22 cellular contexts compared by ENCODE assay signal in genomic region chr9:123359106-123359505, GRCh38. TPM values are rescaled to one million over a fixed set of nuclear protein-coding genes. Genes with fewer than 3 reads are reported as not detected.
A peak's percentile ranks its signal among the peaks of the same experiment; 100 is the strongest.
DNase-seq lines count a peak whose midpoint lies in the region; ATAC-seq and TF ChIP-seq lines count a peak whose summit lies in the region.
"Had no signal": no experiment of that assay in that cellular context is flagged by ENCODE, and none has a peak within 500 bp of the region (broad histone marks: within the 10 kb centered on the region; RNA-seq: fewer than 3 reads in every experiment).

No MANE protein-coding gene starts in this region.

- H3K4me1 Mint-ChIP-seq in nephron: peaks cover 40% of the 10 kb centered on the region

- no peak overlapping the region for H3K4me3 ChIP-seq in BLaER1 treated with 17β-estradiol and CSF1 and Interleukin-3, amounts not matched to agents 10 nM and 100 nM
- H3K4me3 ChIP-seq in PC-9 (no peak overlapping the region), psoas muscle (no peak overlapping the region)
- H3K4me3 ChIP-seq: GM23248, lower lobe of right lung had no signal

- H3K9me3 ChIP-seq in BLaER1 treated with 17β-estradiol and CSF1 and Interleukin-3, amounts not matched to agents 10 nM and 100 nM (replicated peaks in 1 of 11): no peaks in the 10 kb centered on the region
- H3K9me3 ChIP-seq in PC-9 (ENCODE audit: insufficient read depth, low read depth) (no peaks in the 10 kb centered on the region), psoas muscle (no peaks in the 10 kb centered on the region)
- H3K9me3 ChIP-seq: lower lobe of right lung had no signal

- no peak overlapping the region for H3K27ac ChIP-seq in BLaER1 treated with 17β-estradiol and CSF1 and Interleukin-3, amounts not matched to agents 10 nM and 100 nM
- H3K27ac ChIP-seq in caudate nucleus (ENCODE audit: low read depth, low read length): peak overlapping the region; percentile 91
- H3K27ac ChIP-seq in PC-9: no peak overlapping the region
- H3K27ac ChIP-seq in psoas muscle: no peak overlapping the region
- H3K27ac ChIP-seq: GM23248, lower lobe of right lung had no signal

- DNase-seq in caudate nucleus (lab: John Stamatoyannopoulos, UW): no peak
- no peak for DNase-seq in activated CD4-positive, CD25-positive, alpha-beta regulatory T cell treated with anti-CD3 and anti-CD28 coated beads, Interleukin-2, amount 50 U/mL, for 72 hours
- no peak for DNase-seq in PC-9
- DNase-seq in psoas muscle: no peak
- DNase-seq: ACHN; activated CD4-positive, alpha-beta T cell treated with anti-CD3 and anti-CD28 coated beads, Interleukin-2, amount 50 U/mL, for 48 hours; activated naive CD4-positive, alpha-beta T cell treated with anti-CD3 and anti-CD28 coated beads for 36 hours; activated T-cell treated with anti-CD3 and anti-CD28 coated beads, Interleukin-2, amount 50 U/mL, for 1 hour; GM23248; Karpas-422; lower lobe of right lung; NCI-H1105; NCI-H2081 treated with DMSO at 0.1 percent for 48 hours; NCI-H524 treated with DMSO at 0.1 percent for 48 hours; Right ventricle myocardium superior; stimulated activated CD4-positive, alpha-beta T cell treated with anti-CD3 and anti-CD28 coated beads, Interleukin-4, amount 100 ng/mL, for 4 hours had no signal

- peak overlapping the region in 2 of 11 experiments; percentile 18 to 20; a peak in 2 of 22 replicates for H3K9ac ChIP-seq in BLaER1 treated with 17β-estradiol and CSF1 and Interleukin-3, amounts not matched to agents 10 nM and 100 nM
- H3K9ac ChIP-seq: GM23248 had no signal

- no peaks in the 10 kb centered on the region for H3K36me3 ChIP-seq in BLaER1 treated with 17β-estradiol and CSF1 and Interleukin-3, amounts not matched to agents 10 nM and 100 nM
- H3K36me3 ChIP-seq in PC-9 (ENCODE audit: low read depth) (no peaks in the 10 kb centered on the region), psoas muscle (ENCODE audit: insufficient read depth in 1 of 2, low read depth in 1 of 2) (no peaks in the 10 kb centered on the region)
- H3K36me3 ChIP-seq: lower lobe of right lung had no signal

- peak overlapping the region in 2 of 3 experiments; percentile 30 to 59 for H3K4me3 Mint-ChIP-seq in nephron
- H3K4me3 Mint-ChIP-seq: activated naive CD4-positive, alpha-beta T cell treated with anti-CD3 and anti-CD28 coated beads for 36 hours; CD14-positive monocyte had no signal

- no peak overlapping the region for H2AFZ ChIP-seq in PC-9
- H2AFZ ChIP-seq: GM23248 had no signal

- ATAC-seq in GM21786 (IDR thresholded peaks at IDR 0.05; ENCODE audit: unreplicated experiment): peak; percentile 43
- ATAC-seq in psoas muscle: no peak
- no peak for ATAC-seq in GM19397 (IDR thresholded peaks at IDR 0.05; ENCODE audit: unreplicated experiment)
- ATAC-seq: lower lobe of right lung had no signal

- CTCF ChIA-PET in PC-9 (lab: Charles Lee): no interaction called here

- H3K9me2 ChIP-seq in PC-9 (ENCODE audit: insufficient read depth): no peaks in the 10 kb centered on the region

- peaks cover 6% of the 10 kb centered on the region for H3F3A ChIP-seq in PC-9 (ENCODE audit: insufficient read depth, low read depth)

- peaks cover 22 to 49% (median 40%) of the 10 kb centered on the region in 10 experiments for H3K4me1 ChIP-seq in BLaER1 treated with 17β-estradiol and CSF1 and Interleukin-3, amounts not matched to agents 10 nM and 100 nM
- no peaks in the 10 kb centered on the region for H3K4me1 ChIP-seq in PC-9 (replicated peaks; ENCODE audit: insufficient read depth)
- no peaks in the 10 kb centered on the region for H3K4me1 ChIP-seq in psoas muscle

- H4K20me1 ChIP-seq in BLaER1 treated with 17β-estradiol and CSF1 and Interleukin-3, amounts not matched to agents 10 nM and 100 nM: peaks cover 0 to 23% (median 0%) of the 10 kb centered on the region in 11 experiments; a peak in 2 of 22 replicates
- no peaks in the 10 kb centered on the region for H4K20me1 ChIP-seq in PC-9 (ENCODE audit: insufficient read depth)

- peak overlapping the region in 2 of 3 experiments; percentile 66 to 97 for H3K27ac Mint-ChIP-seq in nephron
- H3K27ac Mint-ChIP-seq: activated naive CD4-positive, alpha-beta T cell treated with anti-CD3 and anti-CD28 coated beads for 36 hours; CD14-positive monocyte had no signal

- H3K36me3 Mint-ChIP-seq in nephron (ENCODE audit: low read depth): no peaks in the 10 kb centered on the region
- H3K36me3 Mint-ChIP-seq: CD14-positive monocyte had no signal

- intact Hi-C loops in PC-9 (cut with micrococcal nuclease; ENCODE audit: unreplicated experiment) (loop anchor here (10.0 kb wide), 2 partner anchors 534 to 894 kb away; partner anchors contain the start of gene PDCL), psoas muscle (cut with DNase I) (no loop called here)

- H3K9me3 Mint-ChIP-seq in nephron: no peaks in the 10 kb centered on the region
- H3K9me3 Mint-ChIP-seq: activated naive CD4-positive, alpha-beta T cell treated with anti-CD3 and anti-CD28 coated beads for 36 hours had no signal

- no peaks in the 10 kb centered on the region for H3K27me3 ChIP-seq in BLaER1 treated with 17β-estradiol and CSF1 and Interleukin-3, amounts not matched to agents 10 nM and 100 nM
- H3K27me3 ChIP-seq in PC-9 (ENCODE audit: insufficient read depth, low read depth) (peaks cover 21% of the 10 kb centered on the region), psoas muscle (ENCODE audit: insufficient read depth in 3 of 3, low read length in 2 of 3) (peaks cover 0 to 1% (median 0%) of the 10 kb centered on the region in 3 donors)

- WGBS in psoas muscle, 3 donors: 79 to 83% (median 80%) methylated on average over 2 of the region's 2 CpGs

- peaks cover 8% of the 10 kb centered on the region for H3K27me3 Mint-ChIP-seq in nephron (ENCODE audit: low read depth)

- BruUV-seq in PC-9 (replicated peaks; lab: Mats Ljungman, UMichigan): no TSS peak

- H3K4me2 ChIP-seq in BLaER1 treated with 17β-estradiol and CSF1 and Interleukin-3, amounts not matched to agents 10 nM and 100 nM: peak overlapping the region; percentile 1 to 74 (median 63); a peak in 20 of 22 replicates
- H3K4me2 ChIP-seq in PC-9: no peak overlapping the region

- POLR2A ChIA-PET in PC-9 (lab: Charles Lee; ENCODE audit: unreplicated experiment): no interaction called here

- H3K79me2 ChIP-seq in PC-9 (ENCODE audit: low read depth): no peaks in the 10 kb centered on the region

- no peak for TF ChIP-seq CTCF in nephron (IDR thresholded peaks at IDR 0.05; ENCODE audit: unreplicated experiment in 3 of 3)
- TF ChIP-seq CTCF in PC-9 (conservative IDR thresholded peaks at IDR 0.05): no peak
- no peak for TF ChIP-seq CTCF in psoas muscle (IDR thresholded peaks at IDR 0.05)

RNA-seq across cellular contexts. Expression of gene CRB2, which starts 3.1 kb away (rescaled TPM):
- total RNA-seq in PC-9 (2021) (not detected in 2 replicates), psoas muscle (under 1 TPM in 1 of 4 donors, not detected in 3; 0.05 TPM)
- under 1 TPM in 2 of 3 donors, not detected in 1; 0.01 to 0.03 TPM for polyA plus RNA-seq in psoas muscle
- total RNA-seq: activated naive CD4-positive, alpha-beta T cell treated with anti-CD3 and anti-CD28 coated beads for 36 hours; GM23248; lower lobe of right lung; pulmonary artery endothelial cell; Right ventricle myocardium superior had no signal
- polyA plus RNA-seq: CD14-positive monocyte, GM23248 had no signal
